17 cellular contexts compared by ENCODE assay signal in the genomic region with DNA sequence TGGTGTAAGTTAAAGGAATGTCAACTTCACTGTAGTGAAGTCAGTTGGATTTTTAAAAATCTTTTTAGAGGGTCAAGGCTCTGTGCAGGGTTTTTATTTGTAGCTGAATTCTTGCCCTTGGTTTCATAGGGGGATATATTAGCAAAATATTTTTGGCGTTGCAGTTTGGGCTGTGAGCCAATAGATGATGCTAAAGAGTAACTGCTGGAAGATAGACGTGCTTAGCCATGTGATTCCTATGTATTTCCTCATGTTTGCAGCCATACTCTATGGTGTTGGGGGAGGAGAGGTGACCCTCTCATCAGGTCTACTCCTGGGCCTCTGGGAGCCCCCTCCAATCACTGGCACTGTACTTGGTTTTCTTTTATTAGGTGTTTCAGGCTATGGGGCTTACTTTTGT.
DNase-seq lines count a peak whose midpoint lies in the region; ATAC-seq and TF ChIP-seq lines count a peak whose summit lies in the region.
"Had no signal": no experiment of that assay in that cellular context is flagged by ENCODE, and none has a peak within 500 bp of the region (broad histone marks: within the 10 kb centered on the region; RNA-seq: fewer than 3 reads in every experiment).

No MANE protein-coding gene starts in this region.

- H3K9me3 ChIP-seq in HCT116 (ENCODE audit: control insufficient read depth in 1 of 2, insufficient read depth in 1 of 2, low read depth in 1 of 2, low read length in 2 of 2) = no peaks in the 10 kb centered on the region
- H3K9me3 ChIP-seq in OCI-LY7 (ENCODE audit: low read length) = no peaks in the 10 kb centered on the region

- H3K4me1 ChIP-seq in HCT116 (ENCODE audit: control insufficient read depth in 1 of 2, insufficient read depth in 2 of 2, low read length in 2 of 2) (no peaks in the 10 kb centered on the region), OCI-LY7 (ENCODE audit: insufficient read depth, low read length, poor library complexity, severe bottlenecking) (no peaks in the 10 kb centered on the region)

- H3K36me3 ChIP-seq in HCT116 (ENCODE audit: control insufficient read depth in 1 of 2, insufficient read depth in 2 of 2, low read length in 2 of 2) (no peaks in the 10 kb centered on the region), OCI-LY7 (ENCODE audit: insufficient read depth, low read length) (no peaks in the 10 kb centered on the region)

- H3K27ac ChIP-seq in HCT116 (ENCODE audit: low read depth, low read length) = no peak overlapping the region
- no peak overlapping the region for H3K27ac ChIP-seq in OCI-LY7 (ENCODE audit: low read depth, low read length, poor library complexity, severe bottlenecking)
- H3K27ac ChIP-seq: hepatocyte had no signal

- H4K20me1 ChIP-seq in HCT116 (ENCODE audit: insufficient read depth) (no peaks in the 10 kb centered on the region), OCI-LY7 (ENCODE audit: insufficient read depth, low read length) (no peaks in the 10 kb centered on the region)

- POLR2A ChIA-PET in HCT116 (lab: Charles Lee) (no interaction called here), OCI-LY7 (lab: Charles Lee) (no interaction called here)

- peak in 2 of 3 experiments; percentile 12 to 28; a peak in 2 of 6 replicates for TF ChIP-seq CTCF in HCT116 (IDR thresholded peaks at IDR 0.05 in 2 of 3, conservative IDR thresholded peaks at IDR 0.05 in 1 of 3; ENCODE audit: borderline replicate concordance in 1 of 3, insufficient read depth in 1 of 3, low read depth in 2 of 3, low read length in 2 of 3)
- TF ChIP-seq CTCF in OCI-LY7 (conservative IDR thresholded peaks at IDR 0.05; ENCODE audit: low read length) = peak; percentile 71
- TF ChIP-seq CTCF in epithelial cell of esophagus (IDR thresholded peaks at IDR 0.05; ENCODE audit: insufficient read depth, low read depth, low read length, missing control alignments) = peak; percentile 17

- no peaks in the 10 kb centered on the region for H3K9me2 ChIP-seq in HCT116 (ENCODE audit: insufficient read depth)
- H3K9me2 ChIP-seq in OCI-LY7 (ENCODE audit: insufficient read depth, low read length) = no peaks in the 10 kb centered on the region

- RAD21 ChIA-PET in HCT116 (lab: Charles Lee; ENCODE audit: low non-redundant PET in 1 of 2, low total read pairs in 2 of 2, uncharacterized antibody in 2 of 2, unreplicated experiment in 2 of 2) = no interaction called here

- H3K9ac ChIP-seq in HCT116 (ENCODE audit: low read length) = no peak overlapping the region

- DNase-seq in ELR (ENCODE audit: low read depth) = peak; percentile 4
- no peak for DNase-seq in HCT116 (ENCODE audit: low read depth, low spot score)
- peak; percentile 13 for DNase-seq in OCI-LY7 (ENCODE audit: low spot score)
- DNase-seq in epithelial cell of esophagus (ENCODE audit: low read depth) = no peak
- no peak for DNase-seq in T-helper 2 cell
- DNase-seq in NCI-H69 (lab: John Stamatoyannopoulos, UW) = no peak
- DNase-seq in stimulated activated naive CD4-positive, alpha-beta T cell treated with Interleukin-2 at 50 U/mL for 16 hours (lab: John Stamatoyannopoulos, UW) = no peak
- DNase-seq: activated B cell treated with CpG ODN at 0.5 μM for 24 hours; activated CD4-positive, alpha-beta memory T cell treated with anti-CD3 and anti-CD28 coated beads, Interleukin-2, amount 10 ng/mL, durations not matched to agents 7 days and 5 days; activated T-cell treated with anti-CD3 and anti-CD28 coated beads, Interleukin-2, amount 50 U/mL, for 4 hours; CD8-positive, alpha-beta T cell; kidney glomerular epithelial cell; NCI-H1092 treated with DMSO at 0.1 percent for 48 hours; NCI-H2171; stimulated activated CD4-positive, alpha-beta T cell treated with anti-CD3 and anti-CD28 coated beads, Interleukin-2, amount 100 ng/mL, for 48 hours had no signal

- intact Hi-C loops in HCT116 (cut with micrococcal nuclease) = no loop called here
- intact Hi-C loops in OCI-LY7 (cut with micrococcal nuclease; ENCODE audit: unreplicated experiment) = loop anchor here (1.0 to 10.0 kb wide), 3 partner anchors 142 to 567 kb away; no protein-coding TSS in a partner anchor

- H3K4me3 ChIP-seq in HCT116 (replicated peaks in 1 of 2; ENCODE audit: low read depth in 1 of 2, low read length in 2 of 2) = no peak overlapping the region
- no peak overlapping the region for H3K4me3 ChIP-seq in OCI-LY7 (ENCODE audit: low read depth, low read length, poor library complexity, severe bottlenecking)
- H3K4me3 ChIP-seq in epithelial cell of esophagus (ENCODE audit: low read length) = no peak overlapping the region
- H3K4me3 ChIP-seq: hepatocyte had no signal

- H3K27me3 ChIP-seq in HCT116 (ENCODE audit: insufficient read depth, low read length) = no peaks in the 10 kb centered on the region
- H3K27me3 ChIP-seq: hepatocyte had no signal

- peak; percentile 60 for ATAC-seq in HCT116
- no peak for ATAC-seq in GM21528 (IDR thresholded peaks at IDR 0.05; ENCODE audit: low FRiP score, unreplicated experiment)
- ATAC-seq: activated T-cell treated with anti-CD3 and anti-CD28 coated beads, Interleukin-2, amount 50 U/mL, for 4 hours; CD8-positive, alpha-beta T cell had no signal

- BruUV-seq in HCT116 (replicated peaks; lab: Mats Ljungman, UMichigan) = no TSS peak
- no TSS peak for BruUV-seq in OCI-LY7 (replicated peaks; lab: Mats Ljungman, UMichigan)

- H3K4me2 ChIP-seq in HCT116 (ENCODE audit: low read length) (no peak overlapping the region), OCI-LY7 (ENCODE audit: low read length) (no peak overlapping the region)
- H3K4me2 ChIP-seq: hepatocyte had no signal

- no peak for TF ChIP-seq POLR2A in HCT116 (IDR thresholded peaks at IDR 0.05; ENCODE audit: borderline replicate concordance, extremely low read depth, insufficient read depth, insufficient read length)

- TF ChIP-seq RAD21 in HCT116 (IDR thresholded peaks at IDR 0.05; ENCODE audit: low read depth) = peak; percentile 21; the same call in 1 of the 2 replicates

- CTCF ChIA-PET in HCT116 (lab: Charles Lee) (no interaction called here), OCI-LY7 (lab: Charles Lee; ENCODE audit: unreplicated experiment) (interaction anchor here (0.6 kb wide), 1 partner anchor 519 kb away, joined by 3 read pairs; no protein-coding TSS in a partner anchor)

- H2AFZ ChIP-seq in HCT116 (ENCODE audit: low read depth, low read length, poor library complexity, severe bottlenecking) = no peak overlapping the region
- H2AFZ ChIP-seq in OCI-LY7 (ENCODE audit: low read length) = no peak overlapping the region
- H2AFZ ChIP-seq: hepatocyte had no signal

- no peaks in the 10 kb centered on the region for H3K79me2 ChIP-seq in HCT116 (ENCODE audit: insufficient read depth, low read length)
- no peaks in the 10 kb centered on the region for H3K79me2 ChIP-seq in OCI-LY7 (ENCODE audit: insufficient read depth, low read depth, low read length)
- H3K79me2 ChIP-seq: hepatocyte had no signal

TF ChIP-seq in HCT116, 20 proteins besides CTCF, POLR2A, EP300 and RAD21:
- no peak for TF ChIP-seq CEBPB (IDR thresholded peaks at IDR 0.05; ENCODE audit: low read depth)
- no peak for TF ChIP-seq ELF1 (IDR thresholded peaks at IDR 0.05; ENCODE audit: borderline replicate concordance, low read depth)
- no peak for TF ChIP-seq ZBTB33 (IDR thresholded peaks at IDR 0.05; ENCODE audit: extremely low read depth, insufficient replicate concordance, low read length)
- TF ChIP-seq TCF7L2 (IDR thresholded peaks at IDR 0.05; ENCODE audit: borderline replicate concordance, extremely low read depth, insufficient read depth, insufficient read length) = no peak
- no peak for TF ChIP-seq JUND (IDR thresholded peaks at IDR 0.05)
- TF ChIP-seq SP1 (IDR thresholded peaks at IDR 0.05; ENCODE audit: low read depth) = no peak
- TF ChIP-seq MAX (IDR thresholded peaks at IDR 0.05) = no peak

Comparison
In these comparisons a context has a peak if more than half of its experiments do, and no peak if none do; other contexts are left out.
1. DNase-seq: peak in ELR (single experiment) and OCI-LY7 (single experiment); none in HCT116 (single experiment), epithelial cell of esophagus (single experiment), T-helper 2 cell (0 of 5), NCI-H69 (single experiment) and stimulated activated naive CD4-positive, alpha-beta T cell treated with Interleukin-2 at 50 U/mL for 16 hours (single experiment).
2. CTCF ChIP-seq: peak in every context shown above with its lines; median percentile 71 in OCI-LY7; 20 in HCT116; 17 in epithelial cell of esophagus.